ENCODE assay signal across 2 cellular contexts in the genomic region with DNA sequence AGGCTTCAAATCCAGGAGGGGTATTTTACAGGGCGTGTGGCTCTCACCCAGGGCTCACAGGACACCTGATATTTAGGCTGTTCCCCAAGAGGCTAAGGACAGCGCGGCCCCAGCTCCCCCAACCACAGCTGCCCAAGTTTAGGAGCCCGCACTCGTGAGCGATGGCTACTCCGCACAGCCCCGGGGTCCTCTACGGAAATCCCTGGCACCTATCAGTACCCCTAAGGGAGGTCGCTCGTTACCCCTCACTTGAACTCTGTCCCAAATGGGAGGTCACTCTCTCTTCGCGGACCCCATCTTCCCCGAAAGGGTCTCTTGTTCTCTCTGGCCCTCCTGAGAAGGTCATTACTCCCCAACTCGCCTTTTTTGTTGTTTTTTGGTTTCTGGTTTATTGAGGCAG.
TF ChIP-seq lines count a peak whose summit lies in the region.

No MANE protein-coding gene starts in this region.

TF ChIP-seq in HCT116, 20 proteins besides CTCF, POLR2A, EP300 and RAD21 (continued from another document):
- TF ChIP-seq, protein P1, sequence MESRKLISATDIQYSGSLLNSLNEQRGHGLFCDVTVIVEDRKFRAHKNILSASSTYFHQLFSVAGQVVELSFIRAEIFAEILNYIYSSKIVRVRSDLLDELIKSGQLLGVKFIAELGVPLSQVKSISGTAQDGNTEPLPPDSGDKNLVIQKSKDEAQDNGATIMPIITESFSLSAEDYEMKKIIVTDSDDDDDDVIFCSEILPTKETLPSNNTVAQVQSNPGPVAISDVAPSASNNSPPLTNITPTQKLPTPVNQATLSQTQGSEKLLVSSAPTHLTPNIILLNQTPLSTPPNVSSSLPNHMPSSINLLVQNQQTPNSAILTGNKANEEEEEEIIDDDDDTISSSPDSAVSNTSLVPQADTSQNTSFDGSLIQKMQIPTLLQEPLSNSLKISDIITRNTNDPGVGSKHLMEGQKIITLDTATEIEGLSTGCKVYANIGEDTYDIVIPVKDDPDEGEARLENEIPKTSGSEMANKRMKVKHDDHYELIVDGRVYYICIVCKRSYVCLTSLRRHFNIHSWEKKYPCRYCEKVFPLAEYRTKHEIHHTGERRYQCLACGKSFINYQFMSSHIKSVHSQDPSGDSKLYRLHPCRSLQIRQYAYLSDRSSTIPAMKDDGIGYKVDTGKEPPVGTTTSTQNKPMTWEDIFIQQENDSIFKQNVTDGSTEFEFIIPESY (IDR thresholded peaks at IDR 0.05; ENCODE audit: extremely low read depth, insufficient replicate concordance, low read length): no peak
- TF ChIP-seq, protein P2, sequence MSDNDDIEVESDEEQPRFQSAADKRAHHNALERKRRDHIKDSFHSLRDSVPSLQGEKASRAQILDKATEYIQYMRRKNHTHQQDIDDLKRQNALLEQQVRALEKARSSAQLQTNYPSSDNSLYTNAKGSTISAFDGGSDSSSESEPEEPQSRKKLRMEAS (IDR thresholded peaks at IDR 0.05): no peak
- TF ChIP-seq EZH2phosphoT487 (IDR thresholded peaks at IDR 0.05; ENCODE audit: borderline replicate concordance) (no peak), EGR1 (IDR thresholded peaks at IDR 0.05; ENCODE audit: low read depth) (no peak)

TF ChIP-seq in neural cell, 6 proteins besides CTCF, POLR2A, EP300 and RAD21 (continued from another document):
- TF ChIP-seq, protein P3, sequence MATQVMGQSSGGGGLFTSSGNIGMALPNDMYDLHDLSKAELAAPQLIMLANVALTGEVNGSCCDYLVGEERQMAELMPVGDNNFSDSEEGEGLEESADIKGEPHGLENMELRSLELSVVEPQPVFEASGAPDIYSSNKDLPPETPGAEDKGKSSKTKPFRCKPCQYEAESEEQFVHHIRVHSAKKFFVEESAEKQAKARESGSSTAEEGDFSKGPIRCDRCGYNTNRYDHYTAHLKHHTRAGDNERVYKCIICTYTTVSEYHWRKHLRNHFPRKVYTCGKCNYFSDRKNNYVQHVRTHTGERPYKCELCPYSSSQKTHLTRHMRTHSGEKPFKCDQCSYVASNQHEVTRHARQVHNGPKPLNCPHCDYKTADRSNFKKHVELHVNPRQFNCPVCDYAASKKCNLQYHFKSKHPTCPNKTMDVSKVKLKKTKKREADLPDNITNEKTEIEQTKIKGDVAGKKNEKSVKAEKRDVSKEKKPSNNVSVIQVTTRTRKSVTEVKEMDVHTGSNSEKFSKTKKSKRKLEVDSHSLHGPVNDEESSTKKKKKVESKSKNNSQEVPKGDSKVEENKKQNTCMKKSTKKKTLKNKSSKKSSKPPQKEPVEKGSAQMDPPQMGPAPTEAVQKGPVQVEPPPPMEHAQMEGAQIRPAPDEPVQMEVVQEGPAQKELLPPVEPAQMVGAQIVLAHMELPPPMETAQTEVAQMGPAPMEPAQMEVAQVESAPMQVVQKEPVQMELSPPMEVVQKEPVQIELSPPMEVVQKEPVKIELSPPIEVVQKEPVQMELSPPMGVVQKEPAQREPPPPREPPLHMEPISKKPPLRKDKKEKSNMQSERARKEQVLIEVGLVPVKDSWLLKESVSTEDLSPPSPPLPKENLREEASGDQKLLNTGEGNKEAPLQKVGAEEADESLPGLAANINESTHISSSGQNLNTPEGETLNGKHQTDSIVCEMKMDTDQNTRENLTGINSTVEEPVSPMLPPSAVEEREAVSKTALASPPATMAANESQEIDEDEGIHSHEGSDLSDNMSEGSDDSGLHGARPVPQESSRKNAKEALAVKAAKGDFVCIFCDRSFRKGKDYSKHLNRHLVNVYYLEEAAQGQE (IDR thresholded peaks at IDR 0.05; ENCODE audit: borderline replicate concordance): no peak
- TF ChIP-seq EZH2 (IDR thresholded peaks at IDR 0.05; ENCODE audit: borderline replicate concordance, insufficient read depth, low read length, poor library complexity, severe bottlenecking): no peak
- TF ChIP-seq SMC3 (conservative IDR thresholded peaks at IDR 0.05; ENCODE audit: poor library complexity): no peak
